In the genomic region with DNA sequence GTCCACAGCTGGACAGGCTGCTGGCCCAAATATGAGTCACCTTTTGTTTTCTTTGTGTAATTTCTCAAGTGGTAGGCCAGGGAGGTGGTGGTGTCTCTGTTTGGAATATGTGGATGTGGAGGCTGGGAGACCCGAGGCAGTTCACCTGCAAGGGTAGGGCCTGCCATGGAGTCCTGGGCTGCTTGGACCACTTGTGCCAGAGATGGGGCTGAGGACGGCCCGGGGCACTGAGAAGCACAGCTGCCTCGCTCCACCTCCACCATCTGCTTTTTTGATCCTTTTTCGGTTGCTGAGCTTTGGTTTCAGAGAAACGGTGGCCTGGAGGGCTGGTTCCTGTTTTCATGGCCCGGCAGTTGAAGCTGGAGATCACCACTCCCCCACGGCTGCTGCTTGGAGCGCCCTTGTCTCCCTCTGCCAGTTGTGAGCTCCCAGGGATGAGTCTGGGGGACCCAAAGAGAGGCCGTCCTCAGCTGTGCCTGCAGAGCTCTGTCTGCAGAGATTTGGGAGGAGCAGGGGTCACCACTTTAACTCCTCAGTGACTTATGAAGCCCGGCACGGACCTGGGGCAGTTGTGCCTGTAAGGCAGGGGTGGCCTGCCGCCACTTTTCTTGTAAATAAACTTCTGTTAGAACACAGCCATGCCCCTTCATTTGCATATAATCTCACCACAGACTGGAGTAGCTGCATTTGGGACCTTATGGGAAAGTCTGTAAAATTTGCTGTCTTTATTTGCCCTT, we compare ENCODE assay signal across 9 cellular contexts. TPM values are rescaled to one million over a fixed set of nuclear protein-coding genes. Genes with fewer than 3 reads are reported as not detected.
DNase-seq lines count a peak whose midpoint lies in the region; ATAC-seq, FAIRE-seq and TF ChIP-seq lines count a peak whose summit lies in the region.
"Had no signal": no experiment of that assay in that cellular context is flagged by ENCODE, and none has a peak within 500 bp of the region (broad histone marks: within the 10 kb centered on the region; RNA-seq: fewer than 3 reads in every experiment).

No MANE protein-coding gene starts in this region.

- peaks cover 22% of the 10 kb centered on the region for H3K4me1 ChIP-seq in foreskin keratinocyte

- H3K27ac ChIP-seq in WERI-Rb-1 (no peak overlapping the region; the same call in 1 of the 2 replicates), foreskin keratinocyte (no peak overlapping the region)

- no peaks in the 10 kb centered on the region for H3K9me3 ChIP-seq in WERI-Rb-1 (ENCODE audit: severe bottlenecking)
- H3K9me3 ChIP-seq: mucosa of descending colon had no signal

- no peak for FAIRE-seq in HTR-8/SVneo (lab: Jason Lieb, UNC)

- H3K36me3 ChIP-seq in WERI-Rb-1, result peaks cover 3% of the 10 kb centered on the region; the same call in 1 of the 2 replicates

- H3K4me3 ChIP-seq in WERI-Rb-1 (ENCODE audit: low read depth, low read length), result no peak overlapping the region
- H3K4me3 ChIP-seq: mucosa of descending colon had no signal

- ATAC-seq in GM19455 (IDR thresholded peaks at IDR 0.05; ENCODE audit: unreplicated experiment), result peak; percentile 42
- peak; percentile 31 for ATAC-seq in HG03457 (IDR thresholded peaks at IDR 0.05; ENCODE audit: unreplicated experiment)
- no peak for ATAC-seq in foreskin keratinocyte
- ATAC-seq: mucosa of descending colon had no signal

- DNase-seq in EH (ENCODE audit: low read depth) (peak; percentile 54), WERI-Rb-1 (peak; percentile 42), hepatic stellate cell (ENCODE audit: low spot score) (peak; percentile 69), foreskin keratinocyte (no peak), HTR-8/SVneo (ENCODE audit: insufficient read length, low spot score) (no peak)
- no peak for DNase-seq in central memory CD4-positive, alpha-beta T cell

- H3K27me3 ChIP-seq in WERI-Rb-1 (ENCODE audit: insufficient read depth, low read depth, severe bottlenecking), result no peaks in the 10 kb centered on the region
- H3K27me3 ChIP-seq in foreskin keratinocyte, result no peaks in the 10 kb centered on the region

- TF ChIP-seq CTCF in WERI-Rb-1 (IDR thresholded peaks at IDR 0.05; ENCODE audit: low read depth, low read length), result no peak
- no peak for TF ChIP-seq CTCF in foreskin keratinocyte (conservative IDR thresholded peaks at IDR 0.05)

RNA-seq across cellular contexts. Expression of a gene that starts 42.2 kb away (rescaled TPM):
- total RNA-seq in foreskin keratinocyte, result 18.2 and 19.5 TPM in 2 replicates
- polyA plus RNA-seq in foreskin keratinocyte, result 11.2 and 11.9 TPM in 2 replicates

Comparison
In these comparisons a context has a peak if more than half of its experiments do, and no peak if none do; other contexts are left out.
1. DNase-seq: peak in EH (single experiment), WERI-Rb-1 (single experiment) and hepatic stellate cell (single experiment); none in foreskin keratinocyte (0 of 2), HTR-8/SVneo (single experiment) and central memory CD4-positive, alpha-beta T cell (single experiment).